8 cellular contexts compared by ENCODE assay signal in the genomic region with DNA sequence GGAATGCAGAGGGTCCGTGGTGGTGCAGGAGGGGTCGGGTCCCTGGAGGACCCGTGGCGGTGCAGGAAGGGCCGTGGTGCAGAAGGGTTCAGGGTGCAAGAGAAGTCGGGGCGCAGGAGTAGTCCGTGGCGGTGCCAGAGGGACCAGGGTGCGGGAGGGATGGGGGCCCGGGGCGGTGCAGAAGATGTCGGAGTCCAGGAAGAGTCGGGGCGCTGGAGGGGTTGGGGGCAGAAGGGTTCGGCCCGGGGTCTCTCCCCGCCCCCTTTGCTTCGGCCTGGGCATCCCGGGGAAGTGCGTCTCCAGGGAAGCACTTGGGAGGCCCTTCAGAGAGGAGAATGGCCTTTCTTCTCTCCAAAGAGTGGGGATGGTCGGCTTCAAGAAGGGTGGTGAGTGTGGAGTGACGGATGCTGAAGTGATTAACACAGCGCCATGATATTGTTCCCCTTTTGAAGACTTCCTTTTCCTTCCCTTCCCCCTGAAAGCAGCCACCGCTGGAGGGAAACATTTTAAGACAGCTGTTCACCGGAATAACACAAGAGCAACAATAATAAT. TPM values are rescaled to one million over a fixed set of nuclear protein-coding genes. Genes with fewer than 3 reads are reported as not detected.
DNase-seq lines count a peak whose midpoint lies in the region; ATAC-seq, FAIRE-seq and TF ChIP-seq lines count a peak whose summit lies in the region.

No MANE protein-coding gene starts in this region.

- peaks cover 84% of the 10 kb centered on the region for H3K4me1 Mint-ChIP-seq in CD8-positive, alpha-beta T cell (ENCODE audit: low read depth)

- DNase-seq in CD8-positive, alpha-beta T cell: no peak
- DNase-seq in H7 (peak; percentile 68), SK-N-SH (no peak), erythroblast (lab: John Stamatoyannopoulos, UW) (peak; percentile 47 to 48), NCI-H1694 treated with DMSO at 0.1 percent for 48 hours (lab: John Stamatoyannopoulos, UW) (no peak), urothelium cell line (ENCODE audit: low spot score) (no peak)
- DNase-seq in stimulated activated CD4-positive, alpha-beta T cell treated with anti-CD3 and anti-CD28 coated beads, Interleukin-2, amount 100 ng/mL, for 48 hours: no peak

- no peaks in the 10 kb centered on the region for H3K9me3 Mint-ChIP-seq in CD8-positive, alpha-beta T cell

- H3K4me3 ChIP-seq in CD8-positive, alpha-beta T cell (ENCODE audit: low read depth, low read length): peak overlapping the region; percentile 87
- peak overlapping the region; percentile 94 for H3K4me3 ChIP-seq in H7 (ENCODE audit: insufficient read depth, low read depth, low read length)
- peak overlapping the region; percentile 84 to 96 for H3K4me3 ChIP-seq in SK-N-SH (ENCODE audit: low read depth in 2 of 2, low read length in 1 of 2)
- H3K4me3 ChIP-seq in neural cell (ENCODE audit: low read length): peak overlapping the region; percentile 96

- no peaks in the 10 kb centered on the region for H3K27me3 Mint-ChIP-seq in CD8-positive, alpha-beta T cell (ENCODE audit: low read depth)

- H3K79me2 ChIP-seq in SK-N-SH (ENCODE audit: insufficient read depth): peaks cover 98% of the 10 kb centered on the region
- peaks cover 78% of the 10 kb centered on the region for H3K79me2 ChIP-seq in neural cell (replicated peaks; ENCODE audit: insufficient read depth, low read length)

- peaks cover 64% of the 10 kb centered on the region for H3K4me1 ChIP-seq in CD8-positive, alpha-beta T cell (ENCODE audit: insufficient read depth, low read length)
- peaks cover 8 to 15% of the 10 kb centered on the region in 2 experiments; a peak in 3 of 4 replicates for H3K4me1 ChIP-seq in SK-N-SH (ENCODE audit: control insufficient read depth in 1 of 2, insufficient read depth in 2 of 2, low read depth in 1 of 2, low read length in 1 of 2)

- H3F3A ChIP-seq in SK-N-SH (replicated peaks; ENCODE audit: insufficient read depth) (peaks cover 7% of the 10 kb centered on the region), neural cell (ENCODE audit: insufficient read depth, low read length, poor library complexity, severe bottlenecking) (peaks cover 5% of the 10 kb centered on the region)

- TF ChIP-seq RAD21 in SK-N-SH (IDR thresholded peaks at IDR 0.05; ENCODE audit: low read length) (no peak), neural cell (conservative IDR thresholded peaks at IDR 0.05) (no peak)

- no peak for TF ChIP-seq CTCF in CD8-positive, alpha-beta T cell (IDR thresholded peaks at IDR 0.05)
- TF ChIP-seq CTCF in SK-N-SH (IDR thresholded peaks at IDR 0.05) (no peak), neural cell (IDR thresholded peaks at IDR 0.05; ENCODE audit: poor library complexity, severe bottlenecking) (no peak)

- H3K4me2 ChIP-seq in SK-N-SH: peak overlapping the region; percentile 89
- H3K4me2 ChIP-seq in neural cell (ENCODE audit: low read length): peak overlapping the region; percentile 71

- intact Hi-C loops in CD8-positive, alpha-beta T cell (cut with DNase I, micrococcal nuclease): loop anchor here (2.0 kb wide), 1 partner anchor 126 kb away; the partner anchor contains the start of gene LARP4B (in 2 of the 2)

- POLR2A ChIA-PET in CD8-positive, alpha-beta T cell (lab: Charles Lee): interaction anchor here (0.7 to 1.5 kb wide), 3 partner anchors 8 to 43 kb away, joined by 3 to 4 read pairs (median 4); partner anchors contain the start of gene IDI1
- POLR2A ChIA-PET in SK-N-SH (lab: Yijun Ruan, JAX): no interaction called here

- WGBS in SK-N-SH (ENCODE audit: low lambda C conversion rate): 7% methylated on average over 15 of the region's 26 CpGs

- TF ChIP-seq POLR2A in erythroblast (IDR thresholded peaks at IDR 0.05; ENCODE audit: low read length): no peak

- H3K36me3 ChIP-seq in CD8-positive, alpha-beta T cell (ENCODE audit: insufficient read depth, low read length): peaks cover 11% of the 10 kb centered on the region
- H3K36me3 ChIP-seq in H7 (replicated peaks; ENCODE audit: control insufficient read depth, insufficient read depth, low read length) (peaks cover 8% of the 10 kb centered on the region), SK-N-SH (replicated peaks in 1 of 2; ENCODE audit: control insufficient read depth in 1 of 2, insufficient read depth in 2 of 2, low read length in 1 of 2) (peaks cover 16 to 23% of the 10 kb centered on the region in 2 experiments), neural cell (ENCODE audit: insufficient read depth, low read length) (no peaks in the 10 kb centered on the region)

- H4K20me1 ChIP-seq in SK-N-SH (ENCODE audit: insufficient read depth) (peaks cover 20% of the 10 kb centered on the region), neural cell (ENCODE audit: insufficient read depth) (no peaks in the 10 kb centered on the region)

- no peaks in the 10 kb centered on the region for H3K9me3 ChIP-seq in CD8-positive, alpha-beta T cell (ENCODE audit: low read length)
- H3K9me3 ChIP-seq in SK-N-SH (no peaks in the 10 kb centered on the region), neural cell (ENCODE audit: low read length) (no peaks in the 10 kb centered on the region)

- H3K9me2 ChIP-seq in SK-N-SH (no peaks in the 10 kb centered on the region), neural cell (ENCODE audit: insufficient read depth, low read length) (no peaks in the 10 kb centered on the region)

- H2AFZ ChIP-seq in SK-N-SH (ENCODE audit: low read depth): peak overlapping the region; percentile 76; the same call in 1 of the 2 replicates
- H2AFZ ChIP-seq in neural cell (ENCODE audit: low read depth, low read length): peak overlapping the region; percentile 53

- peak overlapping the region; percentile 95 for H3K4me3 Mint-ChIP-seq in CD8-positive, alpha-beta T cell

- peak overlapping the region; percentile 95 for H3K27ac ChIP-seq in CD8-positive, alpha-beta T cell (ENCODE audit: low read depth, low read length)
- H3K27ac ChIP-seq in SK-N-SH (ENCODE audit: low read depth in 2 of 2, low read length in 1 of 2) (peak overlapping the region; percentile 92 to 95; a peak in 2 of 4 replicates), neural cell (ENCODE audit: low read length) (peak overlapping the region; percentile 91)

- peaks cover 44% of the 10 kb centered on the region for H3K36me3 Mint-ChIP-seq in CD8-positive, alpha-beta T cell

- peak; percentile 8 for ATAC-seq in CD8-positive, alpha-beta T cell

- H3K27ac Mint-ChIP-seq in CD8-positive, alpha-beta T cell: peak overlapping the region; percentile 97

- TF ChIP-seq EP300 in SK-N-SH (IDR thresholded peaks at IDR 0.05; ENCODE audit: borderline replicate concordance in 1 of 2, low read depth in 1 of 2, low read length in 1 of 2): no peak
- TF ChIP-seq EP300 in neural cell (conservative IDR thresholded peaks at IDR 0.05; ENCODE audit: poor library complexity, severe bottlenecking): no peak

- CTCF ChIA-PET in CD8-positive, alpha-beta T cell (lab: Charles Lee): no interaction called here
- CTCF ChIA-PET in SK-N-SH (lab: Yijun Ruan, JAX): interaction anchor here (0.9 to 1.3 kb wide), 3 partner anchors 18 to 646 kb away, joined by 3 to 4 read pairs (median 3); no protein-coding TSS in a partner anchor

- no peak for FAIRE-seq in urothelium cell line (lab: Jason Lieb, UNC)

- H3K27me3 ChIP-seq in CD8-positive, alpha-beta T cell (ENCODE audit: insufficient read depth, low read length): no peaks in the 10 kb centered on the region
- H3K27me3 ChIP-seq in H7 (ENCODE audit: control insufficient read depth, insufficient read depth, low read length) (no peaks in the 10 kb centered on the region), SK-N-SH (ENCODE audit: insufficient read depth) (no peaks in the 10 kb centered on the region), neural cell (ENCODE audit: insufficient read depth, low read depth, low read length) (no peaks in the 10 kb centered on the region)

- H3K9ac ChIP-seq in SK-N-SH (peak overlapping the region; percentile 98), neural cell (ENCODE audit: low read length) (peak overlapping the region; percentile 94)

TF ChIP-seq in SK-N-SH, 30 proteins besides CTCF, POLR2A, EP300 and RAD21 (continues in another document):
- no peak for TF ChIP-seq FOXM1 (IDR thresholded peaks at IDR 0.05; ENCODE audit: low read depth)
- TF ChIP-seq CHD2 (IDR thresholded peaks at IDR 0.05; ENCODE audit: low read length, partially characterized antibody): no peak
- TF ChIP-seq FOSL2 (IDR thresholded peaks at IDR 0.05; ENCODE audit: borderline replicate concordance, low read depth): no peak
- TF ChIP-seq NRF1 (IDR thresholded peaks at IDR 0.05; ENCODE audit: low read depth, low read length): no peak
- no peak for TF ChIP-seq GABPA (IDR thresholded peaks at IDR 0.05; ENCODE audit: low read depth)
- no peak for TF ChIP-seq RCOR1 (IDR thresholded peaks at IDR 0.05; ENCODE audit: low read length)
- no peak for TF ChIP-seq TEAD4 (IDR thresholded peaks at IDR 0.05; ENCODE audit: borderline replicate concordance, insufficient read depth)

TF ChIP-seq in neural cell, 6 proteins besides CTCF, POLR2A, EP300 and RAD21 (continues in another document):
- TF ChIP-seq MXI1 (conservative IDR thresholded peaks at IDR 0.05; ENCODE audit: poor library complexity, severe bottlenecking): no peak

RNA-seq across cellular contexts. Expression of gene WDR37, which starts 1.0 kb away (rescaled TPM):
- 10 to 100 TPM; 22.6 to 23.7 TPM for total RNA-seq in CD8-positive, alpha-beta T cell
- 8.4 and 9.7 TPM in 2 replicates for total RNA-seq in H7 (2014; rRNA removed; shearing (Covaris generic))
- 11.9 and 13.4 TPM in 2 replicates for polyA plus RNA-seq in SK-N-SH (2012; rRNA removed)
- polyA plus RNA-seq in SK-N-SH (2012; cell fraction: cytosol; rRNA removed): 9.4 and 10.7 TPM in 2 replicates
- 23.5 and 27.6 TPM in 2 replicates for polyA plus RNA-seq in SK-N-SH (2012; cell fraction: nucleus; rRNA removed)
- 31.2 and 32.3 TPM in 2 replicates for polyA plus RNA-seq in neural cell
- polyA minus RNA-seq in neural cell: 66.2 and 66.4 TPM in 2 replicates

RNA-seq across cellular contexts. Expression of gene IDI1, which starts 8.3 kb away (rescaled TPM):
- total RNA-seq in CD8-positive, alpha-beta T cell: 100 to 1,000 TPM; 307 to 317 TPM
- 102 and 115 TPM in 2 replicates for total RNA-seq in H7 (2014; rRNA removed; shearing (Covaris generic))
- polyA plus RNA-seq in SK-N-SH (2012; rRNA removed): 15.9 and 19.6 TPM in 2 replicates
- polyA plus RNA-seq in SK-N-SH (2012; cell fraction: cytosol; rRNA removed): 19.1 and 24.8 TPM in 2 replicates
- 25.6 and 42.1 TPM in 2 replicates for polyA plus RNA-seq in SK-N-SH (2012; cell fraction: nucleus; rRNA removed)
- polyA plus RNA-seq in neural cell: 276 and 307 TPM in 2 replicates
- polyA minus RNA-seq in neural cell: 208 and 209 TPM in 2 replicates

RNA-seq across cellular contexts. Expression of gene IDI2, which starts 31.5 kb away (rescaled TPM):
- not detected for total RNA-seq in CD8-positive, alpha-beta T cell
- not detected in 2 replicates for total RNA-seq in H7 (2014; rRNA removed; shearing (Covaris generic))
- polyA plus RNA-seq in SK-N-SH (2012; rRNA removed): not detected in 2 replicates
- not detected in 2 replicates for polyA plus RNA-seq in SK-N-SH (2012; cell fraction: cytosol; rRNA removed)
- polyA plus RNA-seq in SK-N-SH (2012; cell fraction: nucleus; rRNA removed): not detected in 2 replicates
- 0.24 TPM in 1 of 2 replicates, not detected in the other for polyA plus RNA-seq in neural cell
- polyA minus RNA-seq in neural cell: not detected in 2 replicates

Comparison
In these comparisons a context has a peak if more than half of its experiments do, and no peak if none do; other contexts are left out.
1. DNase-seq: peak in H7 (single experiment) and erythroblast (2 of 2); none in CD8-positive, alpha-beta T cell (0 of 7), SK-N-SH (single experiment), NCI-H1694 treated with DMSO at 0.1 percent for 48 hours (single experiment), urothelium cell line (single experiment) and stimulated activated CD4-positive, alpha-beta T cell treated with anti-CD3 and anti-CD28 coated beads, Interleukin-2, amount 100 ng/mL, for 48 hours (0 of 2).
2. Peak in every context shown above with its lines, with median percentiles within 50 percentile points of each other: H3K27ac ChIP-seq and H3K4me3 ChIP-seq.